ENCODE assay signal across 12 cellular contexts in the genomic region with DNA sequence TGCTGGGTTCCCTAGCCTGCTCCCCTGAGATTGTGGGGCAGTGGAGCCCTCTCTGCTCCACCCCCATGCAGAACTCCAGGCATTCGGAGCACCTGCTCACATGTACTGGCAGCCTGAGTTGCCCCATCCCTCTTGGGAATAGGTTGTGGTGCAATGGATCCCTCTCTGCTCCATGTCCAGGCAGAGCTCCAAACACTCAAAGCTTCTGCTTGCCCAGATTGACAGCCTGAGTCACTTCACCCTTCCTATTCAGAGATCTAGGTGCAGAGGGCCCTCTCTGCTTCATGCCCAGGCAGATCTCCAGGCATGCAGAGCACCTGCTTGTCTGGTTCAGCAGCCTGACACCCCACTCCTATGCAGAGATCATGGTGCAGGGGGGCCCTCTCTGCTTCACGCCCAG. TPM values are rescaled to one million over a fixed set of nuclear protein-coding genes. Genes with fewer than 3 reads are reported as not detected.
DNase-seq lines count a peak whose midpoint lies in the region; ATAC-seq and TF ChIP-seq lines count a peak whose summit lies in the region.
"Had no signal": no experiment of that assay in that cellular context is flagged by ENCODE, and none has a peak within 500 bp of the region (broad histone marks: within the 10 kb centered on the region; RNA-seq: fewer than 3 reads in every experiment).

No MANE protein-coding gene starts in this region.

- no peaks in the 10 kb centered on the region for H3K4me1 ChIP-seq in tibial artery
- H3K4me1 ChIP-seq: parathyroid adenoma had no signal

- H3K27ac ChIP-seq in C4-2B = peak overlapping the region; percentile 30; the same call in 1 of the 2 replicates
- H3K27ac ChIP-seq in tibial artery = no peak overlapping the region
- H3K27ac ChIP-seq: parathyroid adenoma had no signal

- H3K4me3 ChIP-seq in cardiac fibroblast (replicated peaks in 1 of 2; ENCODE audit: low read depth in 2 of 2, low read length in 2 of 2) (no peak overlapping the region), tibial artery (no peak overlapping the region)

- intact Hi-C loops in tibial artery (cut with DNase I; ENCODE audit: low total_unique reads) = no loop called here

- no peaks in the 10 kb centered on the region for H3K36me3 ChIP-seq in tibial artery

- no peaks in the 10 kb centered on the region for H3K27me3 ChIP-seq in tibial artery

- H3K9me3 ChIP-seq in tibial artery = no peaks in the 10 kb centered on the region

- peak; percentile 12 for ATAC-seq in GM19395 (IDR thresholded peaks at IDR 0.05; ENCODE audit: unreplicated experiment)

- DNase-seq in HK-2 (ENCODE audit: unreplicated experiment) (peak; percentile 16), cardiac fibroblast (ENCODE audit: low read depth in 2 of 2) (peak; percentile 11 to 31), HPDE6-E6E7 (ENCODE audit: extremely low spot score) (no peak), H4 (ENCODE audit: low spot score) (no peak), tibial artery (no peak), NCI-H187 (lab: John Stamatoyannopoulos, UW) (no peak)
- DNase-seq: activated CD4-positive, alpha-beta memory T cell treated with anti-CD3 and anti-CD28 coated beads, Interleukin-2, amount 10 ng/mL, durations not matched to agents 7 days and 5 days; T1000 had no signal

- TF ChIP-seq CTCF in C4-2B (conservative IDR thresholded peaks at IDR 0.05) (no peak), cardiac fibroblast (IDR thresholded peaks at IDR 0.05; ENCODE audit: low read depth, low read length) (no peak), tibial artery (IDR thresholded peaks at IDR 0.05) (no peak)

RNA-seq across cellular contexts. Expression of gene TEX13B, which starts 18.6 kb away (rescaled TPM):
- total RNA-seq in H4 (2014; rRNA removed; shearing (Covaris generic)) = not detected in 2 replicates
- total RNA-seq: activated CD4-positive, alpha-beta memory T cell treated with anti-CD3 and anti-CD28 coated beads, Interleukin-2, amount 10 ng/mL, durations not matched to agents 7 days and 5 days; epithelial cell of proximal tubule had no signal

RNA-seq across cellular contexts. Expression of gene VSIG1, which starts 44.1 kb away (rescaled TPM):
- 0.02 TPM in 1 of 2 replicates, not detected in the other for total RNA-seq in H4 (2014; rRNA removed; shearing (Covaris generic))

Comparison
In these comparisons a context has a peak if more than half of its experiments do, and no peak if none do; other contexts are left out.
1. DNase-seq: peak in HK-2 (single experiment) and cardiac fibroblast (2 of 2); none in HPDE6-E6E7 (single experiment), H4 (single experiment), tibial artery (0 of 2) and NCI-H187 (0 of 2).